ENCODE assay signal across 1 cellular context in genomic region chr17:62119373-62119772, GRCh38.
TF ChIP-seq lines count a peak whose summit lies in the region.

No MANE protein-coding gene starts in this region.

TF ChIP-seq in GM23338, 12 proteins besides CTCF, POLR2A, EP300 and RAD21 (continued from another document):
- no peak for TF ChIP-seq ZNF462 (CRISPR knock-in tag; IDR thresholded peaks at IDR 0.05)
- no peak for TF ChIP-seq REST (IDR thresholded peaks at IDR 0.05; ENCODE audit: unreplicated experiment)
- TF ChIP-seq EZH2 (IDR thresholded peaks at IDR 0.05; ENCODE audit: low read depth, unreplicated experiment): no peak
- no peak for TF ChIP-seq ZNF331 (CRISPR knock-in tag; IDR thresholded peaks at IDR 0.05; ENCODE audit: low read depth)
- TF ChIP-seq ZNF114 (CRISPR knock-in tag; IDR thresholded peaks at IDR 0.05): no peak
- no peak for TF ChIP-seq CREB1 (CRISPR knock-in tag; IDR thresholded peaks at IDR 0.05; ENCODE audit: low read depth)
- no peak for TF ChIP-seq JUNB (IDR thresholded peaks at IDR 0.05; ENCODE audit: unreplicated experiment)
